1 cellular context compared by ENCODE assay signal in the genomic region with DNA sequence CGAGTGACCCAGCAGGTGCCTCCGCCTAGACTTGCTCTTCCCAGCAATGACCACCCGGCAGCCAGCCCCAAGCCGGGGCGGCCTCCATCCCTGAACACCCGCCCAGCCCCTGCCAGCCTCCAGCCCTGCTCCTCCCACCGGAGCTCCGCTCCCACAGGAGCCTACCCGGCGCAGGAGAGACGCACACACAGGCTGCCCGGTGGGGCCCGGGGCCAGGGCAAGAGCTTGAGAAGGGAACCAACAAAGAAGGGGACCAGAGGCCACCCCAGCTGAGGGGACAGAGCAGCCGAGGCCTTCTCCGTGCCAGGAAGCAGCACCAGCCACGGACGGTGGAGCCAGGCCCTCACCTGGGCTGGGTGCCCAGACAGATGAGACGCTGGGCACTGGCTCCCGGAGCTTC.
TF ChIP-seq lines count a peak whose summit lies in the region.

No MANE protein-coding gene starts in this region.

TF ChIP-seq in WTC11, 78 proteins besides CTCF, POLR2A, EP300 and RAD21 (continued from another document):
- TF ChIP-seq, protein P1, sequence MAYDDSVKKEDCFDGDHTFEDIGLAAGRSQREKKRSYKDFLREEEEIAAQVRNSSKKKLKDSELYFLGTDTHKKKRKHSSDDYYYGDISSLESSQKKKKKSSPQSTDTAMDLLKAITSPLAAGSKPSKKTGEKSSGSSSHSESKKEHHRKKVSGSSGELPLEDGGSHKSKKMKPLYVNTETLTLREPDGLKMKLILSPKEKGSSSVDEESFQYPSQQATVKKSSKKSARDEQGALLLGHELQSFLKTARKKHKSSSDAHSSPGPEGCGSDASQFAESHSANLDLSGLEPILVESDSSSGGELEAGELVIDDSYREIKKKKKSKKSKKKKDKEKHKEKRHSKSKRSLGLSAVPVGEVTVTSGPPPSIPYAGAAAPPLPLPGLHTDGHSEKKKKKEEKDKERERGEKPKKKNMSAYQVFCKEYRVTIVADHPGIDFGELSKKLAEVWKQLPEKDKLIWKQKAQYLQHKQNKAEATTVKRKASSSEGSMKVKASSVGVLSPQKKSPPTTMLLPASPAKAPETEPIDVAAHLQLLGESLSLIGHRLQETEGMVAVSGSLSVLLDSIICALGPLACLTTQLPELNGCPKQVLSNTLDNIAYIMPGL (CRISPR knock-in tag; IDR thresholded peaks at IDR 0.05) = no peak
- TF ChIP-seq, protein P2, sequence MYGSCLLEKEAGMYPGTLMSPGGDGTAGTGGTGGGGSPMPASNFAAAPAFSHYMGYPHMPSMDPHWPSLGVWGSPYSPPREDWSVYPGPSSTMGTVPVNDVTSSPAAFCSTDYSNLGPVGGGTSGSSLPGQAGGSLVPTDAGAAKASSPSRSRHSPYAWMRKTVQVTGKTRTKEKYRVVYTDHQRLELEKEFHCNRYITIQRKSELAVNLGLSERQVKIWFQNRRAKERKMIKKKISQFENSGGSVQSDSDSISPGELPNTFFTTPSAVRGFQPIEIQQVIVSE (CRISPR knock-in tag; IDR thresholded peaks at IDR 0.05; ENCODE audit: borderline replicate concordance) = no peak
- TF ChIP-seq, protein P3, sequence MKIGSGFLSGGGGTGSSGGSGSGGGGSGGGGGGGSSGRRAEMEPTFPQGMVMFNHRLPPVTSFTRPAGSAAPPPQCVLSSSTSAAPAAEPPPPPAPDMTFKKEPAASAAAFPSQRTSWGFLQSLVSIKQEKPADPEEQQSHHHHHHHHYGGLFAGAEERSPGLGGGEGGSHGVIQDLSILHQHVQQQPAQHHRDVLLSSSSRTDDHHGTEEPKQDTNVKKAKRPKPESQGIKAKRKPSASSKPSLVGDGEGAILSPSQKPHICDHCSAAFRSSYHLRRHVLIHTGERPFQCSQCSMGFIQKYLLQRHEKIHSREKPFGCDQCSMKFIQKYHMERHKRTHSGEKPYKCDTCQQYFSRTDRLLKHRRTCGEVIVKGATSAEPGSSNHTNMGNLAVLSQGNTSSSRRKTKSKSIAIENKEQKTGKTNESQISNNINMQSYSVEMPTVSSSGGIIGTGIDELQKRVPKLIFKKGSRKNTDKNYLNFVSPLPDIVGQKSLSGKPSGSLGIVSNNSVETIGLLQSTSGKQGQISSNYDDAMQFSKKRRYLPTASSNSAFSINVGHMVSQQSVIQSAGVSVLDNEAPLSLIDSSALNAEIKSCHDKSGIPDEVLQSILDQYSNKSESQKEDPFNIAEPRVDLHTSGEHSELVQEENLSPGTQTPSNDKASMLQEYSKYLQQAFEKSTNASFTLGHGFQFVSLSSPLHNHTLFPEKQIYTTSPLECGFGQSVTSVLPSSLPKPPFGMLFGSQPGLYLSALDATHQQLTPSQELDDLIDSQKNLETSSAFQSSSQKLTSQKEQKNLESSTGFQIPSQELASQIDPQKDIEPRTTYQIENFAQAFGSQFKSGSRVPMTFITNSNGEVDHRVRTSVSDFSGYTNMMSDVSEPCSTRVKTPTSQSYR (CRISPR knock-in tag; IDR thresholded peaks at IDR 0.05) = no peak
- TF ChIP-seq, protein P4, sequence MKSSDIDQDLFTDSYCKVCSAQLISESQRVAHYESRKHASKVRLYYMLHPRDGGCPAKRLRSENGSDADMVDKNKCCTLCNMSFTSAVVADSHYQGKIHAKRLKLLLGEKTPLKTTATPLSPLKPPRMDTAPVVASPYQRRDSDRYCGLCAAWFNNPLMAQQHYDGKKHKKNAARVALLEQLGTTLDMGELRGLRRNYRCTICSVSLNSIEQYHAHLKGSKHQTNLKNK (CRISPR knock-in tag; IDR thresholded peaks at IDR 0.05) = no peak
- TF ChIP-seq, protein P5, sequence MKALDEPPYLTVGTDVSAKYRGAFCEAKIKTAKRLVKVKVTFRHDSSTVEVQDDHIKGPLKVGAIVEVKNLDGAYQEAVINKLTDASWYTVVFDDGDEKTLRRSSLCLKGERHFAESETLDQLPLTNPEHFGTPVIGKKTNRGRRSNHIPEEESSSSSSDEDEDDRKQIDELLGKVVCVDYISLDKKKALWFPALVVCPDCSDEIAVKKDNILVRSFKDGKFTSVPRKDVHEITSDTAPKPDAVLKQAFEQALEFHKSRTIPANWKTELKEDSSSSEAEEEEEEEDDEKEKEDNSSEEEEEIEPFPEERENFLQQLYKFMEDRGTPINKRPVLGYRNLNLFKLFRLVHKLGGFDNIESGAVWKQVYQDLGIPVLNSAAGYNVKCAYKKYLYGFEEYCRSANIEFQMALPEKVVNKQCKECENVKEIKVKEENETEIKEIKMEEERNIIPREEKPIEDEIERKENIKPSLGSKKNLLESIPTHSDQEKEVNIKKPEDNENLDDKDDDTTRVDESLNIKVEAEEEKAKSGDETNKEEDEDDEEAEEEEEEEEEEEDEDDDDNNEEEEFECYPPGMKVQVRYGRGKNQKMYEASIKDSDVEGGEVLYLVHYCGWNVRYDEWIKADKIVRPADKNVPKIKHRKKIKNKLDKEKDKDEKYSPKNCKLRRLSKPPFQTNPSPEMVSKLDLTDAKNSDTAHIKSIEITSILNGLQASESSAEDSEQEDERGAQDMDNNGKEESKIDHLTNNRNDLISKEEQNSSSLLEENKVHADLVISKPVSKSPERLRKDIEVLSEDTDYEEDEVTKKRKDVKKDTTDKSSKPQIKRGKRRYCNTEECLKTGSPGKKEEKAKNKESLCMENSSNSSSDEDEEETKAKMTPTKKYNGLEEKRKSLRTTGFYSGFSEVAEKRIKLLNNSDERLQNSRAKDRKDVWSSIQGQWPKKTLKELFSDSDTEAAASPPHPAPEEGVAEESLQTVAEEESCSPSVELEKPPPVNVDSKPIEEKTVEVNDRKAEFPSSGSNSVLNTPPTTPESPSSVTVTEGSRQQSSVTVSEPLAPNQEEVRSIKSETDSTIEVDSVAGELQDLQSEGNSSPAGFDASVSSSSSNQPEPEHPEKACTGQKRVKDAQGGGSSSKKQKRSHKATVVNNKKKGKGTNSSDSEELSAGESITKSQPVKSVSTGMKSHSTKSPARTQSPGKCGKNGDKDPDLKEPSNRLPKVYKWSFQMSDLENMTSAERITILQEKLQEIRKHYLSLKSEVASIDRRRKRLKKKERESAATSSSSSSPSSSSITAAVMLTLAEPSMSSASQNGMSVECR (CRISPR knock-in tag; IDR thresholded peaks at IDR 0.05; ENCODE audit: borderline replicate concordance) = no peak
- no peak for TF ChIP-seq ZNF671 (CRISPR knock-in tag; IDR thresholded peaks at IDR 0.05)
- TF ChIP-seq ESRRA (CRISPR knock-in tag; IDR thresholded peaks at IDR 0.05; ENCODE audit: borderline replicate concordance) = no peak
- TF ChIP-seq JAZF1 (CRISPR knock-in tag; IDR thresholded peaks at IDR 0.05) = no peak
- TF ChIP-seq ZNF416 (CRISPR knock-in tag; IDR thresholded peaks at IDR 0.05) = no peak
- TF ChIP-seq TP53 (CRISPR knock-in tag; IDR thresholded peaks at IDR 0.05) = no peak
